In the genomic region with DNA sequence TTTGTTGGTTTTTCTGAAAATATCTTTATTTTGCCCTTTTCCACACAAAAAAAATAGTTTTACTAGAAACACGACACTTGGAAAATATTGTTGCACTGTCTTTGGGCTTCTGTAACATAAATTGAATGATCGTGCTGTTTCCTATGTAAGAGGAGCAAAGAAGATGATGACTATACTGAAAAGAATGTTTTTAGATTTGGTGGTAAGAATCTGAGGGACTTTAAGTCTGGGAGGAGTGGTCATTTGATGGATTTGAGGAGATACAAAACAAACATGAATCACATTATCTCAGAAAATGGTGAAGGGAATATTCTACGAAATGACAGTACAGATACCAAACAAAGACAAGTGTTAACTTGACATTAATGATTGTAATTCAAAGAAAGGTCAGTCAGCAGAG, we compare ENCODE assay signal across 12 cellular contexts.
"Had no signal": no experiment of that assay in that cellular context is flagged by ENCODE, and none has a peak within 500 bp of the region (broad histone marks: within the 10 kb centered on the region; RNA-seq: fewer than 3 reads in every experiment).

No MANE protein-coding gene starts in this region.

- ATAC-seq: activated CD8-positive, alpha-beta T cell treated with anti-CD3 and anti-CD28 coated beads, Interleukin-2, amount 10 ng/mL, durations not matched to agents 7 days and 5 days; left ventricle myocardium superior; natural killer cell had no signal

- DNase-seq: activated B cell treated with CpG ODN at 0.5 μM for 24 hours; activated CD4-positive, alpha-beta T cell treated with anti-CD3 and anti-CD28 coated beads for 48 hours; activated CD8-positive, alpha-beta memory T cell treated with anti-CD3 and anti-CD28 coated beads, Interleukin-2, amount 50 U/mL, for 4 hours; activated CD8-positive, alpha-beta T cell treated with anti-CD3 and anti-CD28 coated beads, Interleukin-2, amount 10 ng/mL, durations not matched to agents 7 days and 5 days; activated gamma-delta T cell treated with Interleukin-2 at 50 U/mL for 16 hours; activated T-cell treated with anti-CD3 and anti-CD28 coated beads, Interleukin-2, amount 50 U/mL, for 48 hours; glutamatergic neuron; kidney glomerular epithelial cell; left ventricle myocardium superior; mesenchymal stem cell; natural killer cell; T-helper 2 cell had no signal
